Comparison of ENCODE assay signal across 8 cellular contexts in the genomic region with DNA sequence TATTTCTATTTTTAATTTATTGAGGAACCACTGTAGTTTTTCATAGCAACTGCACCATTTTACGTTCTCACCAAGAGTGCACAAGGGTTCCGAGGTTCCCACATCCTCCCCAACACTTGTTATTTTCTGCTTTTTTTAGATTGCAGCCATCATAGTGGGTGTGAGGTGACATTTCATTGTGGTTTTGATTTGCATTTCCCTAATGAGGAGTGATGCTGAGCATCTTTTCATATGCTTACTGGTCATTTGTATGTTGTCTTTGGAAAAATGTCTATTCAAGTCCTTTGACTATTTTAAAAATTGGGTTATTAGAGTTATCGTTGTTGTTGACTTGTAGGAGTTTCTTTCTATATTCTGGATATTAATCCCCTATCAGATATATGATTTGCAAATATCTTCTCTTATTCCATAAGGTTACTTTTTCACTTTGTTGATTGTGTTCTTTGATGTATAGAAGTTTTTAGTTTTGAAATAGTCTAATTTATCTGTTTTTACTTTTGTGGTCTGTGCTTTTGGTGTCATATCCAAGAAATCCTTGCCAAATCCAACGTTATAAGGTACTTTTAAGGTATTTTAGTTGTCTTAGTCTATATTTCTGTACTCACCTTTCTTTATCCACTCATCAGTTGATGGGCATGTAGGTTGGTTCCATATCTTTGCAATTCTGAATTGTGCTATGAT. TPM values are rescaled to one million over a fixed set of nuclear protein-coding genes. Genes with fewer than 3 reads are reported as not detected.
DNase-seq lines count a peak whose midpoint lies in the region; ATAC-seq and TF ChIP-seq lines count a peak whose summit lies in the region.

No MANE protein-coding gene starts in this region.

- peaks cover 3% of the 10 kb centered on the region for H3K4me1 ChIP-seq in smooth muscle cell (ENCODE audit: low read depth)

- H3F3A ChIP-seq in smooth muscle cell (ENCODE audit: low read depth), result peaks cover 81% of the 10 kb centered on the region

- WGBS in smooth muscle cell (ENCODE audit: low lambda C conversion rate), result 62% methylated on average over 4 of the region's 4 CpGs

- H3K36me3 Mint-ChIP-seq in T-helper 2 cell treated with Interferon-gamma antibody and Interleukin-4, amounts not matched to agents 5 μg/mL and 100 μg/mL, for 36 hours (ENCODE audit: low read depth), result peaks cover 72% of the 10 kb centered on the region

- H3K4me3 Mint-ChIP-seq in T-helper 2 cell treated with Interferon-gamma antibody and Interleukin-4, amounts not matched to agents 5 μg/mL and 100 μg/mL, for 36 hours, result peak overlapping the region; percentile 54

- no peaks in the 10 kb centered on the region for H3K9me3 ChIP-seq in smooth muscle cell (replicated peaks; ENCODE audit: low read depth)

- H3K27ac Mint-ChIP-seq in T-helper 2 cell treated with Interferon-gamma antibody and Interleukin-4, amounts not matched to agents 5 μg/mL and 100 μg/mL, for 36 hours, result peak overlapping the region; percentile 80

- H3K27me3 ChIP-seq in smooth muscle cell (ENCODE audit: low read depth), result no peaks in the 10 kb centered on the region

- peaks cover 100% of the 10 kb centered on the region for H4K20me1 ChIP-seq in smooth muscle cell (ENCODE audit: low read depth)

- no peaks in the 10 kb centered on the region for H3K27me3 Mint-ChIP-seq in T-helper 2 cell treated with Interferon-gamma antibody and Interleukin-4, amounts not matched to agents 5 μg/mL and 100 μg/mL, for 36 hours (ENCODE audit: low read depth)

- peak overlapping the region; percentile 99 for H3K4me2 ChIP-seq in smooth muscle cell

- peak overlapping the region; percentile 100 for H3K27ac ChIP-seq in smooth muscle cell (ENCODE audit: low read depth)

- peak overlapping the region; percentile 88 for H3K4me3 ChIP-seq in smooth muscle cell

- TF ChIP-seq CTCF in smooth muscle cell (IDR thresholded peaks at IDR 0.05; ENCODE audit: borderline replicate concordance, insufficient read depth, poor library complexity, severe bottlenecking), result no peak

- H3K36me3 ChIP-seq in smooth muscle cell (ENCODE audit: low read depth), result no peaks in the 10 kb centered on the region

- H3K79me2 ChIP-seq in smooth muscle cell (ENCODE audit: low read depth), result peaks cover 100% of the 10 kb centered on the region

- ATAC-seq in GM21360 (IDR thresholded peaks at IDR 0.05; ENCODE audit: unreplicated experiment), result no peak

- no peak overlapping the region for H2AFZ ChIP-seq in smooth muscle cell (ENCODE audit: low read depth)

- no peak overlapping the region for H3K9ac ChIP-seq in smooth muscle cell (ENCODE audit: low read depth)

- H3K9me3 Mint-ChIP-seq in T-helper 2 cell treated with Interferon-gamma antibody and Interleukin-4, amounts not matched to agents 5 μg/mL and 100 μg/mL, for 36 hours, result no peaks in the 10 kb centered on the region

- DNase-seq in T-helper 2 cell treated with Interferon-gamma antibody and Interleukin-4, amounts not matched to agents 5 μg/mL and 100 μg/mL, for 36 hours (ENCODE audit: low spot score), result peak; percentile 40
- DNase-seq in erythroblast (lab: John Stamatoyannopoulos, UW) (no peak), smooth muscle cell (lab: John Stamatoyannopoulos, UW; ENCODE audit: unreplicated experiment) (no peak), NCI-H226 (no peak), NCI-H1436 (lab: John Stamatoyannopoulos, UW) (no peak), NCI-H2171 (lab: John Stamatoyannopoulos, UW) (no peak)

- peaks cover 85% of the 10 kb centered on the region for H3K4me1 Mint-ChIP-seq in T-helper 2 cell treated with Interferon-gamma antibody and Interleukin-4, amounts not matched to agents 5 μg/mL and 100 μg/mL, for 36 hours (ENCODE audit: low read depth)

- peak; percentile 19 for TF ChIP-seq POLR2A in GM19099 (IDR thresholded peaks at IDR 0.05; ENCODE audit: extremely low read depth, insufficient read length, low read depth)
- peak; percentile 21 for TF ChIP-seq POLR2A in erythroblast (IDR thresholded peaks at IDR 0.05; ENCODE audit: low read length)

RNA-seq across cellular contexts. Expression of a gene that starts 9.0 kb away (rescaled TPM):
- 142 and 155 TPM in 2 replicates for total RNA-seq in smooth muscle cell
- 14.9 and 84.6 TPM in 2 replicates for polyA plus RNA-seq in smooth muscle cell

RNA-seq across cellular contexts. Expression of a gene that starts 45.2 kb away (rescaled TPM):
- 16.7 and 19.1 TPM in 2 replicates for total RNA-seq in smooth muscle cell
- 37.8 and 40.8 TPM in 2 replicates for polyA plus RNA-seq in smooth muscle cell

RNA-seq across cellular contexts. Expression of a gene that starts 49.1 kb away (rescaled TPM):
- 0.81 and 2.2 TPM in 2 replicates for total RNA-seq in smooth muscle cell
- polyA plus RNA-seq in smooth muscle cell, result 3.4 and 7.7 TPM in 2 replicates
